8 cellular contexts compared by ENCODE assay signal in genomic region chr19:45769054-45769782, GRCh38. TPM values are rescaled to one million over a fixed set of nuclear protein-coding genes. Genes with fewer than 3 reads are reported as not detected.
A peak's percentile ranks its signal among the peaks of the same experiment; 100 is the strongest.
DNase-seq lines count a peak whose midpoint lies in the region; ATAC-seq and TF ChIP-seq lines count a peak whose summit lies in the region.

Gene SIX5, minus strand, starts transcription at chr19:45769252. Its CDS starts 408 bp downstream, at chr19:45768844.

- peaks cover 8 to 64% (median 38%) of the 10 kb centered on the region in 12 donors for H3K4me1 ChIP-seq in heart left ventricle
- H3K4me1 ChIP-seq in upper lobe of left lung, result peaks cover 28 to 66% (median 35%) of the 10 kb centered on the region in 4 donors

- H3K36me3 ChIP-seq in heart left ventricle (peaks cover 0 to 33% (median 12%) of the 10 kb centered on the region in 9 donors), upper lobe of left lung (peaks cover 0 to 9% (median 4%) of the 10 kb centered on the region in 4 donors)

- H3K9me3 ChIP-seq in heart left ventricle (no peaks in the 10 kb centered on the region), upper lobe of left lung (no peaks in the 10 kb centered on the region)

- peak within 1 kb of the TSS; percentile 72 to 93 (median 82) for H3K4me3 ChIP-seq in heart left ventricle
- peak within 1 kb of the TSS; percentile 60 to 87 (median 82) for H3K4me3 ChIP-seq in upper lobe of left lung

- peak within 1 kb of the TSS; percentile 31 for H3K27ac ChIP-seq in adipose tissue (ENCODE audit: low read depth, low read length)
- H3K27ac ChIP-seq in heart left ventricle, result peak within 1 kb of the TSS; percentile 86 to 99 (median 97)
- H3K27ac ChIP-seq in upper lobe of left lung, result peak within 1 kb of the TSS; percentile 83 to 97 (median 95)

- ATAC-seq in HG02623 (IDR thresholded peaks at IDR 0.05; ENCODE audit: unreplicated experiment), result peak; percentile 53
- ATAC-seq in heart left ventricle, result peak; percentile 59 to 66 (median 62)
- peak; percentile 83 to 91 for ATAC-seq in upper lobe of left lung (ENCODE audit: low FRiP score in 2 of 2)

- H3K27me3 ChIP-seq in heart left ventricle, result peaks cover 0 to 56% (median 0%) of the 10 kb centered on the region in 9 donors
- H3K27me3 ChIP-seq in upper lobe of left lung, result peaks cover 0 to 3% (median 1%) of the 10 kb centered on the region in 4 donors

- 0 to 1% (median 0%) methylated on average over 57 to 65 of the region's 65 CpGs for whole genome bisulfite sequencing in adipose tissue, 3 donors
- WGBS in heart left ventricle, 4 donors, result 0% methylated on average over 11 to 65 of the region's 65 CpGs
- WGBS in upper lobe of left lung, 2 donors, result 0% methylated on average over 11 to 48 of the region's 65 CpGs

- DNase-seq in GM10266 (ENCODE audit: extremely low spot score), result peak; percentile 100
- DNase-seq in NCI-H1105 treated with DMSO at 0.1 percent for 48 hours (lab: John Stamatoyannopoulos, UW), result peak; percentile 96
- peak; percentile 98 for DNase-seq in SW480 (ENCODE audit: low spot score)
- peak; percentile 98 to 99 (median 99) for DNase-seq in heart left ventricle
- DNase-seq in posterior cingulate gyrus, result peak; percentile 93 to 99 (median 97)
- DNase-seq in upper lobe of left lung, result peak; percentile 95 to 100

- TF ChIP-seq CTCF in GM10266 (IDR thresholded peaks at IDR 0.05; ENCODE audit: control insufficient read depth, insufficient read depth, low read depth, missing control alignments) (no peak), heart left ventricle (IDR thresholded peaks at IDR 0.05) (no peak), upper lobe of left lung (IDR thresholded peaks at IDR 0.05) (peak in 1 of 6 experiments; percentile 13)

- intact Hi-C loops in heart left ventricle (cut with DNase I), result loop anchor here in 9 of 10 donors (1.0 to 10.0 kb wide), 11 partner anchors 37 to 364 kb away; partner anchors contain the start of genes FBXO46 (in 7 of the 9), MEIOSIN (in 6 of the 9), QPCTL (in 3 of the 9) and POLR1G (in 1 of the 9)
- intact Hi-C loops in posterior cingulate gyrus (cut with DNase I), result loop anchor here (5.0 kb wide), 1 partner anchor 37 kb away; the partner anchor contains the start of genes FBXO46 and MEIOSIN

- TF ChIP-seq POLR2A in heart left ventricle (IDR thresholded peaks at IDR 0.05) (peak in 1 of 2 donors; percentile 89), upper lobe of left lung (IDR thresholded peaks at IDR 0.05) (peak in 3 of 4 donors; percentile 53 to 84 (median 66))

- peak in 1 of 4 donors; percentile 55 for TF ChIP-seq EP300 in upper lobe of left lung (IDR thresholded peaks at IDR 0.05)

RNA-seq across cellular contexts. Expression of gene SIX5, which starts in this region (rescaled TPM):
- 10 to 100 TPM; 19.7 to 33.3 (median 23.3) TPM for polyA plus RNA-seq in adipose tissue
- total RNA-seq in heart left ventricle, result 10 to 100 TPM; 16.2 to 24.0 (median 22.9) TPM
- polyA plus RNA-seq in heart left ventricle, result 10 to 100 TPM; 13.7 to 21.9 TPM
- 10 to 100 TPM in 4 of 6 donors, 1 to 10 TPM in 2; 6.2 to 36.7 (median 17.8) TPM for total RNA-seq in upper lobe of left lung

Comparison
In these comparisons a context has a peak if more than half of its experiments do, and no peak if none do; other contexts are left out.
1. Peak in every context shown above with its lines: DNase-seq, ATAC-seq, H3K4me3 ChIP-seq and H3K27ac ChIP-seq.
2. H3K27ac ChIP-seq: peak in every context shown above with its lines; median percentile 97 in heart left ventricle; 95 in upper lobe of left lung; 31 in adipose tissue.